Comparison of ENCODE assay signal across 9 cellular contexts in genomic region chr7:43870316-43870715, GRCh38. TPM values are rescaled to one million over a fixed set of nuclear protein-coding genes. Genes with fewer than 3 reads are reported as not detected.
DNase-seq lines count a peak whose midpoint lies in the region; ATAC-seq and TF ChIP-seq lines count a peak whose summit lies in the region.
"Had no signal": no experiment of that assay in that cellular context is flagged by ENCODE, and none has a peak within 500 bp of the region (broad histone marks: within the 10 kb centered on the region; RNA-seq: fewer than 3 reads in every experiment).

No MANE protein-coding gene starts in this region.

- CTCF ChIA-PET in CD8-positive, alpha-beta T cell (lab: Charles Lee): no interaction called here

- ATAC-seq in CD8-positive, alpha-beta T cell: no peak
- ATAC-seq in effector memory CD8-positive, alpha-beta T cell (replicated peaks): no peak
- ATAC-seq in HG02571 (IDR thresholded peaks at IDR 0.05; ENCODE audit: unreplicated experiment) (no peak), GM18861 (IDR thresholded peaks at IDR 0.05; ENCODE audit: unreplicated experiment) (no peak)

- peak overlapping the region; percentile 69 for H3K4me3 ChIP-seq in CD8-positive, alpha-beta T cell (ENCODE audit: low read depth, low read length)

- no peaks in the 10 kb centered on the region for H3K27me3 Mint-ChIP-seq in CD8-positive, alpha-beta T cell (ENCODE audit: low read depth)
- H3K27me3 Mint-ChIP-seq in effector memory CD8-positive, alpha-beta T cell: no peaks in the 10 kb centered on the region
- H3K27me3 Mint-ChIP-seq in progenitor cell of endocrine pancreas: peaks cover 9% of the 10 kb centered on the region

- H3K4me1 ChIP-seq in CD8-positive, alpha-beta T cell (ENCODE audit: insufficient read depth, low read length): peaks cover 14% of the 10 kb centered on the region

- H3K27me3 ChIP-seq in CD8-positive, alpha-beta T cell (ENCODE audit: insufficient read depth, low read length): no peaks in the 10 kb centered on the region

- H3K36me3 Mint-ChIP-seq in CD8-positive, alpha-beta T cell: peaks cover 37% of the 10 kb centered on the region
- peaks cover 35% of the 10 kb centered on the region for H3K36me3 Mint-ChIP-seq in effector memory CD8-positive, alpha-beta T cell (ENCODE audit: insufficient read depth)
- peaks cover 13% of the 10 kb centered on the region for H3K36me3 Mint-ChIP-seq in progenitor cell of endocrine pancreas (ENCODE audit: insufficient read depth)

- peaks cover 4% of the 10 kb centered on the region for H3K36me3 ChIP-seq in CD8-positive, alpha-beta T cell (ENCODE audit: insufficient read depth, low read length)

- DNase-seq in CD8-positive, alpha-beta T cell: no peak
- DNase-seq in NCI-H69 (lab: John Stamatoyannopoulos, UW) (peak; percentile 10), progenitor cell of endocrine pancreas (ENCODE audit: low spot score, unreplicated experiment) (no peak), NCI-H748 (lab: John Stamatoyannopoulos, UW; ENCODE audit: unreplicated experiment) (no peak), NCI-H146 (lab: John Stamatoyannopoulos, UW) (no peak)
- no peak for DNase-seq in effector memory CD8-positive, alpha-beta T cell
- DNase-seq: NCI-H774 had no signal

- POLR2A ChIA-PET in CD8-positive, alpha-beta T cell (lab: Charles Lee): interaction anchor here (1.4 to 2.2 kb wide), 2 partner anchors 9 to 11 kb away, joined by 3 to 8 read pairs; no protein-coding TSS in a partner anchor

- H3K9me3 ChIP-seq in CD8-positive, alpha-beta T cell (ENCODE audit: low read length): no peaks in the 10 kb centered on the region

- H3K4me1 Mint-ChIP-seq in CD8-positive, alpha-beta T cell (ENCODE audit: low read depth): peaks cover 23% of the 10 kb centered on the region
- H3K4me1 Mint-ChIP-seq in effector memory CD8-positive, alpha-beta T cell (ENCODE audit: low read depth in 2 of 2): peaks cover 18 to 22% of the 10 kb centered on the region in 2 donors
- H3K4me1 Mint-ChIP-seq in progenitor cell of endocrine pancreas (ENCODE audit: low read depth): peaks cover 12% of the 10 kb centered on the region

- H3K9me3 Mint-ChIP-seq in CD8-positive, alpha-beta T cell: no peaks in the 10 kb centered on the region
- H3K9me3 Mint-ChIP-seq in effector memory CD8-positive, alpha-beta T cell: no peaks in the 10 kb centered on the region
- no peaks in the 10 kb centered on the region for H3K9me3 Mint-ChIP-seq in progenitor cell of endocrine pancreas (ENCODE audit: low read depth)

- TF ChIP-seq CTCF in CD8-positive, alpha-beta T cell (IDR thresholded peaks at IDR 0.05): no peak
- no peak for TF ChIP-seq CTCF in progenitor cell of endocrine pancreas (IDR thresholded peaks at IDR 0.05; ENCODE audit: unreplicated experiment)

- peak overlapping the region; percentile 57 for H3K4me3 Mint-ChIP-seq in CD8-positive, alpha-beta T cell
- H3K4me3 Mint-ChIP-seq in effector memory CD8-positive, alpha-beta T cell: peak overlapping the region; percentile 95 to 96
- peak overlapping the region; percentile 23 for H3K4me3 Mint-ChIP-seq in progenitor cell of endocrine pancreas (ENCODE audit: low read depth)

- intact Hi-C loops in CD8-positive, alpha-beta T cell (cut with DNase I, micrococcal nuclease): no loop called here

- H3K27ac Mint-ChIP-seq in CD8-positive, alpha-beta T cell: no peak overlapping the region
- no peak overlapping the region for H3K27ac Mint-ChIP-seq in effector memory CD8-positive, alpha-beta T cell
- H3K27ac Mint-ChIP-seq in progenitor cell of endocrine pancreas: no peak overlapping the region

- H3K27ac ChIP-seq in CD8-positive, alpha-beta T cell (ENCODE audit: low read depth, low read length): no peak overlapping the region

RNA-seq across cellular contexts. Expression of gene MRPS24, which starts 1.0 kb away (rescaled TPM):
- 10 to 100 TPM; 61.7 to 74.4 TPM for total RNA-seq in CD8-positive, alpha-beta T cell
- total RNA-seq in progenitor cell of endocrine pancreas: 62.7 and 72.8 TPM in 2 replicates

RNA-seq across cellular contexts. Expression of gene URGCP, which starts 36.1 kb away (rescaled TPM):
- 10 to 100 TPM; 24.5 to 25.0 TPM for total RNA-seq in CD8-positive, alpha-beta T cell
- total RNA-seq in progenitor cell of endocrine pancreas: 40.0 and 40.8 TPM in 2 replicates

RNA-seq across cellular contexts. Expression of gene UBE2D4, which starts 55.9 kb away (rescaled TPM):
- 1 to 10 TPM; 6.8 to 8.4 TPM for total RNA-seq in CD8-positive, alpha-beta T cell
- 17.1 and 17.3 TPM in 2 replicates for total RNA-seq in progenitor cell of endocrine pancreas

Comparison
In these comparisons a context has a peak if more than half of its experiments do, and no peak if none do; other contexts are left out.
1. H3K4me3 Mint-ChIP-seq: peak in every context shown above with its lines; median percentile 96 in effector memory CD8-positive, alpha-beta T cell; 57 in CD8-positive, alpha-beta T cell; 23 in progenitor cell of endocrine pancreas.